In the genomic region with DNA sequence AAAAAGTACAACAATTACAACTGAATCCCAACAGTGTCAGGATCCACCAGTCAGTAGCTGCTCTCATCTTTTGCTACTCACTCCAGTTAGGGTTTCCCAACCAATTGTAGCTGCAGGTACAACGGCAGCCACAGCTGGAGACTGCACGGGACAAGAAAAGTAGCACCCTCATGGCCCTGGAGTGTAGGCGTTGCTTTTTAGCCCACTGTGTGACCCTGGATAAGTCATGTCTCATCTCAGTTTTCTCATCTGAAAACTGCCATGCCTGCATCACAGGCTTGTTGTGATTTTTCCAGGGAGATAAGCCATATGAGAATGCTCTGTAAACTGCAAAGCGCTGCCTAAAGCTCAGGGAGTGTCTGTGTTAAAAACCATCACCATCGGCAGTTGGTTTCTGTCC, we compare ENCODE assay signal across 30 cellular contexts.
"Had no signal": no experiment of that assay in that cellular context is flagged by ENCODE, and none has a peak within 500 bp of the region (broad histone marks: within the 10 kb centered on the region; RNA-seq: fewer than 3 reads in every experiment).

No MANE protein-coding gene starts in this region.

- H2AFZ ChIP-seq: parathyroid adenoma had no signal

- H3K4me1 ChIP-seq: parathyroid adenoma, psoas muscle, sigmoid colon, stomach, thyroid gland, upper lobe of right lung, uterus had no signal

- H3K79me2 ChIP-seq: parathyroid adenoma had no signal

- H3K4me3 ChIP-seq: ovary, psoas muscle, right lobe of liver, sigmoid colon, stomach, thoracic aorta, thyroid gland, tibial nerve, upper lobe of right lung, uterus had no signal

- DNase-seq: naive thymus-derived CD4-positive, alpha-beta T cell; natural killer cell; nucleus accumbens; ovary; posterior cingulate gyrus; psoas muscle; right cardiac atrium; right lobe of liver; sigmoid colon; small intestine; stimulated activated CD4-positive, alpha-beta T cell treated with anti-CD3 and anti-CD28 coated beads, Interleukin-15, amount 100 ng/mL, for 24 hours; stimulated activated CD4-positive, alpha-beta T cell treated with anti-CD3 and anti-CD28 coated beads, Interleukin-2, amount 100 ng/mL, for 24 hours; stimulated activated CD4-positive, alpha-beta T cell treated with anti-CD3 and anti-CD28 coated beads, Interleukin-2, amount 100 ng/mL, for 48 hours; stimulated activated CD4-positive, alpha-beta T cell treated with anti-CD3 and anti-CD28 coated beads, Interleukin-4, amount 100 ng/mL, for 24 hours; stimulated activated naive B cell treated with anti-CD40 and anti-IgM and Interleukin-4, amounts not matched to agents 10 μg/mL and 1 μg/mL and 100 μg/mL, for 72 hours; stimulated activated naive CD4-positive, alpha-beta T cell treated with Interleukin-2 at 50 U/mL for 16 hours; stomach; thyroid gland; upper lobe of right lung; uterus had no signal

- H3K36me3 Mint-ChIP-seq: naive thymus-derived CD4-positive, alpha-beta T cell; natural killer cell; stimulated activated effector memory CD8-positive, alpha-beta T cell treated with anti-CD3 and anti-CD28 coated beads, Interleukin-12 subunit alpha, Interleukin-12 subunit beta, amount 100 ng/mL, for 72 hours; stimulated activated naive B cell treated with anti-CD40 and anti-IgM and Interleukin-4, amounts not matched to agents 10 μg/mL and 1 μg/mL and 100 μg/mL, for 72 hours; type B pancreatic cell had no signal

- H3K9me3 ChIP-seq: neutrophil, ovary, psoas muscle, right lobe of liver, sigmoid colon, stomach, thoracic aorta, thyroid gland, tibial nerve, upper lobe of right lung, uterus had no signal

- H3K9ac ChIP-seq: parathyroid adenoma had no signal

- H3K27me3 Mint-ChIP-seq: naive thymus-derived CD4-positive, alpha-beta T cell; stimulated activated naive B cell treated with anti-CD40 and anti-IgM and Interleukin-4, amounts not matched to agents 10 μg/mL and 1 μg/mL and 100 μg/mL, for 72 hours; stimulated activated naive CD8-positive, alpha-beta T cell treated with anti-CD3 and anti-CD28 coated beads, Interleukin-15, Interleukin-2, amounts not matched to agents 100 ng/mL and 50 ng/mL, for 24 hours had no signal

- H3K36me3 ChIP-seq: neutrophil, ovary, right lobe of liver, sigmoid colon, stomach, thoracic aorta, thyroid gland, tibial nerve, upper lobe of right lung, uterus had no signal

- H3K27me3 ChIP-seq: neutrophil, ovary, right lobe of liver, sigmoid colon, stomach, thyroid gland, tibial nerve, upper lobe of right lung, uterus had no signal

- H3K4me1 Mint-ChIP-seq: naive thymus-derived CD4-positive, alpha-beta T cell; natural killer cell; nephron; neural crest cell; stimulated activated effector memory CD8-positive, alpha-beta T cell treated with anti-CD3 and anti-CD28 coated beads, Interleukin-12 subunit alpha, Interleukin-12 subunit beta, amount 100 ng/mL, for 72 hours; stimulated activated naive B cell treated with anti-CD40 and anti-IgM and Interleukin-4, amounts not matched to agents 10 μg/mL and 1 μg/mL and 100 μg/mL, for 72 hours had no signal

- ATAC-seq: naive thymus-derived CD4-positive, alpha-beta T cell; natural killer cell; psoas muscle; right cardiac atrium; right lobe of liver; stimulated activated effector memory CD8-positive, alpha-beta T cell treated with anti-CD3 and anti-CD28 coated beads, Interleukin-12 subunit alpha, Interleukin-12 subunit beta, amount 100 ng/mL, for 72 hours; stimulated activated naive B cell treated with anti-CD40 and anti-IgM and Interleukin-4, amounts not matched to agents 10 μg/mL and 1 μg/mL and 100 μg/mL, for 72 hours; upper lobe of right lung had no signal

- H3K4me3 Mint-ChIP-seq: naive thymus-derived CD4-positive, alpha-beta T cell; natural killer cell; nephron; neural crest cell; stimulated activated effector memory CD8-positive, alpha-beta T cell treated with anti-CD3 and anti-CD28 coated beads, Interleukin-12 subunit alpha, Interleukin-12 subunit beta, amount 100 ng/mL, for 72 hours; stimulated activated naive B cell treated with anti-CD40 and anti-IgM and Interleukin-4, amounts not matched to agents 10 μg/mL and 1 μg/mL and 100 μg/mL, for 72 hours; stimulated activated naive CD8-positive, alpha-beta T cell treated with anti-CD3 and anti-CD28 coated beads, Interleukin-15, Interleukin-2, amounts not matched to agents 100 ng/mL and 50 ng/mL, for 24 hours; type B pancreatic cell had no signal

- H3K9me3 Mint-ChIP-seq: nephron; neural crest cell; stimulated activated naive CD8-positive, alpha-beta T cell treated with anti-CD3 and anti-CD28 coated beads, Interleukin-15, Interleukin-2, amounts not matched to agents 100 ng/mL and 50 ng/mL, for 24 hours; type B pancreatic cell had no signal

- H3K27ac ChIP-seq: neutrophil, ovary, parathyroid adenoma, psoas muscle, right lobe of liver, sigmoid colon, stomach, thoracic aorta, thyroid gland, tibial nerve, upper lobe of right lung, uterus had no signal

- H3K27ac Mint-ChIP-seq: naive thymus-derived CD4-positive, alpha-beta T cell; natural killer cell; nephron; progenitor cell of endocrine pancreas; stimulated activated effector memory CD8-positive, alpha-beta T cell treated with anti-CD3 and anti-CD28 coated beads, Interleukin-12 subunit alpha, Interleukin-12 subunit beta, amount 100 ng/mL, for 72 hours; stimulated activated naive B cell treated with anti-CD40 and anti-IgM and Interleukin-4, amounts not matched to agents 10 μg/mL and 1 μg/mL and 100 μg/mL, for 72 hours; stimulated activated naive CD8-positive, alpha-beta T cell treated with anti-CD3 and anti-CD28 coated beads, Interleukin-15, Interleukin-2, amounts not matched to agents 100 ng/mL and 50 ng/mL, for 24 hours; type B pancreatic cell had no signal
